In genomic region chr3:62188547-62189375, GRCh38 we compare ENCODE assay signal across 1 cellular context.
TF ChIP-seq lines count a peak whose summit lies in the region.

No MANE protein-coding gene starts in this region.

TF ChIP-seq in GM12878, 131 proteins besides CTCF, POLR2A, EP300 and RAD21 (continued from another document):
- TF ChIP-seq, protein P1, sequence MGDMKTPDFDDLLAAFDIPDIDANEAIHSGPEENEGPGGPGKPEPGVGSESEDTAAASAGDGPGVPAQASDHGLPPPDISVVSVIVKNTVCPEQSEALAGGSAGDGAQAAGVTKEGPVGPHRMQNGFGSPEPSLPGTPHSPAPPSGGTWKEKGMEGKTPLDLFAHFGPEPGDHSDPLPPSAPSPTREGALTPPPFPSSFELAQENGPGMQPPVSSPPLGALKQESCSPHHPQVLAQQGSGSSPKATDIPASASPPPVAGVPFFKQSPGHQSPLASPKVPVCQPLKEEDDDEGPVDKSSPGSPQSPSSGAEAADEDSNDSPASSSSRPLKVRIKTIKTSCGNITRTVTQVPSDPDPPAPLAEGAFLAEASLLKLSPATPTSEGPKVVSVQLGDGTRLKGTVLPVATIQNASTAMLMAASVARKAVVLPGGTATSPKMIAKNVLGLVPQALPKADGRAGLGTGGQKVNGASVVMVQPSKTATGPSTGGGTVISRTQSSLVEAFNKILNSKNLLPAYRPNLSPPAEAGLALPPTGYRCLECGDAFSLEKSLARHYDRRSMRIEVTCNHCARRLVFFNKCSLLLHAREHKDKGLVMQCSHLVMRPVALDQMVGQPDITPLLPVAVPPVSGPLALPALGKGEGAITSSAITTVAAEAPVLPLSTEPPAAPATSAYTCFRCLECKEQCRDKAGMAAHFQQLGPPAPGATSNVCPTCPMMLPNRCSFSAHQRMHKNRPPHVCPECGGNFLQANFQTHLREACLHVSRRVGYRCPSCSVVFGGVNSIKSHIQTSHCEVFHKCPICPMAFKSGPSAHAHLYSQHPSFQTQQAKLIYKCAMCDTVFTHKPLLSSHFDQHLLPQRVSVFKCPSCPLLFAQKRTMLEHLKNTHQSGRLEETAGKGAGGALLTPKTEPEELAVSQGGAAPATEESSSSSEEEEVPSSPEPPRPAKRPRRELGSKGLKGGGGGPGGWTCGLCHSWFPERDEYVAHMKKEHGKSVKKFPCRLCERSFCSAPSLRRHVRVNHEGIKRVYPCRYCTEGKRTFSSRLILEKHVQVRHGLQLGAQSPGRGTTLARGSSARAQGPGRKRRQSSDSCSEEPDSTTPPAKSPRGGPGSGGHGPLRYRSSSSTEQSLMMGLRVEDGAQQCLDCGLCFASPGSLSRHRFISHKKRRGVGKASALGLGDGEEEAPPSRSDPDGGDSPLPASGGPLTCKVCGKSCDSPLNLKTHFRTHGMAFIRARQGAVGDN (IDR thresholded peaks at IDR 0.05) = no peak
- TF ChIP-seq SPI1 (IDR thresholded peaks at IDR 0.05; ENCODE audit: borderline replicate concordance, insufficient read depth, low read depth, low read length) (no peak), RELA (IDR thresholded peaks at IDR 0.05; ENCODE audit: borderline replicate concordance, partially characterized antibody) (no peak), CHD1 (IDR thresholded peaks at IDR 0.05; ENCODE audit: low read depth, low read length) (no peak), CBFB (IDR thresholded peaks at IDR 0.05; ENCODE audit: low read depth) (no peak), SRF (IDR thresholded peaks at IDR 0.05; ENCODE audit: low read depth in 2 of 2, low read length in 2 of 2) (no peak), KDM1A (IDR thresholded peaks at IDR 0.05; ENCODE audit: borderline replicate concordance) (no peak), CBX3 (IDR thresholded peaks at IDR 0.05; ENCODE audit: borderline replicate concordance, low read depth) (no peak), SREBF2 (IDR thresholded peaks at IDR 0.05; ENCODE audit: low read length) (no peak), KAT2A (conservative IDR thresholded peaks at IDR 0.05; ENCODE audit: control insufficient read depth, low read depth, low read length) (no peak), TBL1XR1 (IDR thresholded peaks at IDR 0.05; ENCODE audit: low read depth, low read length) (no peak), HDGF (IDR thresholded peaks at IDR 0.05) (no peak), SUPT20H (IDR thresholded peaks at IDR 0.05; ENCODE audit: borderline replicate concordance, control insufficient read depth, low read depth, low read length) (no peak), PAX8 (IDR thresholded peaks at IDR 0.05) (no peak), CBX5 (IDR thresholded peaks at IDR 0.05; ENCODE audit: low read depth) (no peak), HDAC2 (IDR thresholded peaks at IDR 0.05) (no peak), ZBED1 (IDR thresholded peaks at IDR 0.05; ENCODE audit: borderline replicate concordance) (no peak), SMAD5 (IDR thresholded peaks at IDR 0.05; ENCODE audit: low read depth) (no peak), FOS (IDR thresholded peaks at IDR 0.05; ENCODE audit: borderline replicate concordance, extremely low read depth, insufficient read length) (no peak), NFYA (IDR thresholded peaks at IDR 0.05; ENCODE audit: borderline replicate concordance, low read depth, low read length) (no peak), HCFC1 (IDR thresholded peaks at IDR 0.05; ENCODE audit: low read length) (no peak), FOXM1 (IDR thresholded peaks at IDR 0.05; ENCODE audit: low read depth, low read length) (no peak), TCF7 (IDR thresholded peaks at IDR 0.05; ENCODE audit: borderline replicate concordance) (no peak), JUND (IDR thresholded peaks at IDR 0.05; ENCODE audit: low read depth, low read length) (no peak), SMARCA5 (IDR thresholded peaks at IDR 0.05) (0 out of 2 replicates have a peak, but pooled peaks have one; percentile 23), POU2F2 (IDR thresholded peaks at IDR 0.05; ENCODE audit: borderline replicate concordance, low read depth, low read length) (no peak), CREM (IDR thresholded peaks at IDR 0.05; ENCODE audit: low read depth) (no peak), PBX3 (IDR thresholded peaks at IDR 0.05; ENCODE audit: insufficient replicate concordance, low read depth, low read length) (no peak), POLR2AphosphoS2 (IDR thresholded peaks at IDR 0.05; ENCODE audit: low read depth, low read length) (no peak), NBN (IDR thresholded peaks at IDR 0.05) (0 out of 2 replicates have a peak, but pooled peaks have one; percentile 42), CEBPB (IDR thresholded peaks at IDR 0.05; ENCODE audit: borderline replicate concordance in 1 of 2, low read depth in 2 of 2, low read length in 2 of 2) (no peak), RFX5 (IDR thresholded peaks at IDR 0.05; ENCODE audit: low read depth, low read length) (no peak), ETV6 (conservative IDR thresholded peaks at IDR 0.05 in 1 of 2, IDR thresholded peaks at IDR 0.05 in 1 of 2; ENCODE audit: borderline replicate concordance in 1 of 2, low read depth in 1 of 2) (peak in 1 of 2 experiments; percentile 71; a peak in 1 of 4 replicates), ATF7 (IDR thresholded peaks at IDR 0.05; ENCODE audit: low read depth) (no peak), SMAD1 (IDR thresholded peaks at IDR 0.05; ENCODE audit: low read depth, partially characterized antibody) (no peak), SIX5 (IDR thresholded peaks at IDR 0.05; ENCODE audit: low read depth, low read length, severe bottlenecking) (no peak), NFXL1 (IDR thresholded peaks at IDR 0.05; ENCODE audit: borderline replicate concordance) (no peak), SMC3 (IDR thresholded peaks at IDR 0.05; ENCODE audit: borderline replicate concordance, low read length) (peak; percentile 59; the same call in 1 of the 2 replicates), GABPA (IDR thresholded peaks at IDR 0.05; ENCODE audit: low read depth) (no peak)
- TF ChIP-seq, protein P2, sequence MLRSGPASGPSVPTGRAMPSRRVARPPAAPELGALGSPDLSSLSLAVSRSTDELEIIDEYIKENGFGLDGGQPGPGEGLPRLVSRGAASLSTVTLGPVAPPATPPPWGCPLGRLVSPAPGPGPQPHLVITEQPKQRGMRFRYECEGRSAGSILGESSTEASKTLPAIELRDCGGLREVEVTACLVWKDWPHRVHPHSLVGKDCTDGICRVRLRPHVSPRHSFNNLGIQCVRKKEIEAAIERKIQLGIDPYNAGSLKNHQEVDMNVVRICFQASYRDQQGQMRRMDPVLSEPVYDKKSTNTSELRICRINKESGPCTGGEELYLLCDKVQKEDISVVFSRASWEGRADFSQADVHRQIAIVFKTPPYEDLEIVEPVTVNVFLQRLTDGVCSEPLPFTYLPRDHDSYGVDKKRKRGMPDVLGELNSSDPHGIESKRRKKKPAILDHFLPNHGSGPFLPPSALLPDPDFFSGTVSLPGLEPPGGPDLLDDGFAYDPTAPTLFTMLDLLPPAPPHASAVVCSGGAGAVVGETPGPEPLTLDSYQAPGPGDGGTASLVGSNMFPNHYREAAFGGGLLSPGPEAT (IDR thresholded peaks at IDR 0.05; ENCODE audit: low read depth) = no peak; the same call in 1 of the 2 replicates
